In the genomic region with DNA sequence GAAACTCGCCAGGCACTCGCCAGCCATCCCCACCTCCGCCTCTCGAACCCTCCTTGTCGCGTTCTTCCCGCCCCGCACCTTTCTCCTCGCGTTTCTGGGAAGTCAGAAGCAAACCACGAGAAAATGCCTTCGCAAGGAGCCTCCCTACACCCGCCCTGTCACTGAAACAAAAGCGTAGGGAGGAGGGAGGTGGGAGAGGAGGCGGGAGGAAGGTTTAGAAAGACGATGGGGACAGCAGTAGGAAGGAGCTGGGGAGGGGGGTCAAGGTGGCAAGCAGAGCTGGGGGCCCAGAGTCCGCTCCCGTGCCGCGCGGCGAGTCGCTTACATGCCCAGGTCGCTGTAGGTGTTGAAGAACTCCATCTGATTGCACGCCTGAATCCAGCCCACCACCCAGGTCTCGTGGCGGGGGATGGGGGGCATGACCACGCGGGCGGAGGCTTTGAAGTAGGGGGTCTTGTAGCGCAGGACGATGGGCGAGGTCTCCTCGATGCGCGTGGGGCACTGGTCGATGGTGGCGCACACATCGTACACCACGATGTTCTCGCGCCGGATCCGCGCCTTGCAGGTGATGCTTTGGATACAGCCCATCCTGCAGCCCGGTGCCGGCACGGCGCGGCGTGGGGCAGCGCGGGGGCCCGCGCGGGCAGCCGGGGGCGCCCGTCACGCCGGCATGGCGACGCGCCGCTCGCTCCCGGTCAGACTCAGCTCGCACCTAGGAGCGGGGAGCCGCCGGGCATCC, we compare ENCODE assay signal across 9 cellular contexts. TPM values are rescaled to one million over a fixed set of nuclear protein-coding genes. Genes with fewer than 3 reads are reported as not detected.
A peak's percentile ranks its signal among the peaks of the same experiment; 100 is the strongest.
DNase-seq lines count a peak whose midpoint lies in the region; ATAC-seq, FAIRE-seq and TF ChIP-seq lines count a peak whose summit lies in the region.
"Had no signal": no experiment of that assay in that cellular context is flagged by ENCODE, and none has a peak within 500 bp of the region (broad histone marks: within the 10 kb centered on the region; RNA-seq: fewer than 3 reads in every experiment).

No MANE protein-coding gene starts in this region.

- CTCF ChIA-PET in CD4-positive, alpha-beta T cell (lab: Charles Lee): no interaction called here

- no peak for TF ChIP-seq CTCF in CD4-positive, alpha-beta T cell (IDR thresholded peaks at IDR 0.05)
- no peak for TF ChIP-seq CTCF in WERI-Rb-1 (IDR thresholded peaks at IDR 0.05; ENCODE audit: low read depth, low read length)
- TF ChIP-seq CTCF in fibroblast of pulmonary artery (IDR thresholded peaks at IDR 0.05; ENCODE audit: low read length, missing control alignments): no peak
- no peak for TF ChIP-seq CTCF in pancreas (IDR thresholded peaks at IDR 0.05)

- WGBS in pancreas, 2 donors: 1% methylated on average over 54 to 71 of the region's 71 CpGs

- peak overlapping the region; percentile 83 for H3K4me3 Mint-ChIP-seq in CD4-positive, alpha-beta T cell

- peaks cover 44% of the 10 kb centered on the region for H3K27me3 ChIP-seq in CD4-positive, alpha-beta T cell (ENCODE audit: control insufficient read depth, insufficient read depth, low read length)
- H3K27me3 ChIP-seq in WERI-Rb-1 (ENCODE audit: insufficient read depth, low read depth, severe bottlenecking) (peaks cover 2% of the 10 kb centered on the region), pancreas (no peaks in the 10 kb centered on the region)

- POLR2A ChIA-PET in CD4-positive, alpha-beta T cell (lab: Charles Lee): no interaction called here

- H3K27me3 Mint-ChIP-seq in CD4-positive, alpha-beta T cell: peaks cover 76% of the 10 kb centered on the region

- H3K36me3 Mint-ChIP-seq in CD4-positive, alpha-beta T cell (ENCODE audit: low read depth): no peaks in the 10 kb centered on the region

- no peaks in the 10 kb centered on the region for H3K36me3 ChIP-seq in WERI-Rb-1
- no peaks in the 10 kb centered on the region for H3K36me3 ChIP-seq in pancreas

- no peak for ATAC-seq in CD4-positive, alpha-beta T cell (ENCODE audit: poor library complexity)
- ATAC-seq in GM21737 (IDR thresholded peaks at IDR 0.05; ENCODE audit: unreplicated experiment) (peak; percentile 4), pancreas (no peak), GM18870 (IDR thresholded peaks at IDR 0.05; ENCODE audit: unreplicated experiment) (no peak), GM18511 (IDR thresholded peaks at IDR 0.05; ENCODE audit: unreplicated experiment) (no peak)

- H3K4me3 ChIP-seq in WERI-Rb-1 (ENCODE audit: low read depth, low read length) (peak overlapping the region; percentile 50), fibroblast of pulmonary artery (replicated peaks; ENCODE audit: low read depth, low read length) (peak overlapping the region; percentile 10), pancreas (peak overlapping the region; percentile 38 to 73 (median 53))

- peaks cover 0 to 5% (median 0%) of the 10 kb centered on the region in 3 donors for H3K4me1 ChIP-seq in pancreas

- H3K27ac ChIP-seq in CD4-positive, alpha-beta T cell (ENCODE audit: low read depth, low read length): no peak overlapping the region
- H3K27ac ChIP-seq in WERI-Rb-1 (no peak overlapping the region), pancreas (no peak overlapping the region)
- H3K27ac ChIP-seq: epithelial cell of prostate had no signal

- DNase-seq in CD4-positive, alpha-beta T cell: no peak
- DNase-seq in WERI-Rb-1: peak; percentile 14
- DNase-seq in fibroblast of pulmonary artery (ENCODE audit: low read depth): peak; percentile 4
- DNase-seq in pancreas: peak; percentile 5 to 85 (median 29)
- DNase-seq in HPDE6-E6E7 (ENCODE audit: extremely low spot score): no peak

- intact Hi-C loops in CD4-positive, alpha-beta T cell (cut with DNase I, micrococcal nuclease): no loop called here
- intact Hi-C loops in pancreas (cut with DNase I): no loop called here

- no peak overlapping the region for H3K27ac Mint-ChIP-seq in CD4-positive, alpha-beta T cell

- H3K9me3 Mint-ChIP-seq in CD4-positive, alpha-beta T cell: no peaks in the 10 kb centered on the region

- FAIRE-seq in pancreas (lab: Jason Lieb, UNC): no peak

- H3K4me1 Mint-ChIP-seq in CD4-positive, alpha-beta T cell (ENCODE audit: low read depth): peaks cover 10% of the 10 kb centered on the region

- H3K9me3 ChIP-seq in CD4-positive, alpha-beta T cell (ENCODE audit: control insufficient read depth, low read length): no peaks in the 10 kb centered on the region
- H3K9me3 ChIP-seq in WERI-Rb-1 (ENCODE audit: severe bottlenecking) (no peaks in the 10 kb centered on the region), pancreas (no peaks in the 10 kb centered on the region)

RNA-seq across cellular contexts. Expression of a gene that starts 1.0 kb away (rescaled TPM):
- total RNA-seq in CD4-positive, alpha-beta T cell: under 1 TPM in 1 of 2 experiments, not detected in 1; 0.11 TPM
- 1 to 10 TPM in 4 of 6 donors, under 1 TPM in 2; 0.66 to 3.6 (median 1.4) TPM for total RNA-seq in pancreas
- 1 to 10 TPM; 1.0 to 1.5 TPM for polyA plus RNA-seq in pancreas

Comparison
In these comparisons a context has a peak if more than half of its experiments do, and no peak if none do; other contexts are left out.
1. DNase-seq: peak in WERI-Rb-1 (single experiment), fibroblast of pulmonary artery (single experiment) and pancreas (6 of 6); none in CD4-positive, alpha-beta T cell (0 of 10) and HPDE6-E6E7 (single experiment).
2. Peak in every context shown above with its lines, with median percentiles within 50 percentile points of each other: H3K4me3 ChIP-seq.